In the genomic region with DNA sequence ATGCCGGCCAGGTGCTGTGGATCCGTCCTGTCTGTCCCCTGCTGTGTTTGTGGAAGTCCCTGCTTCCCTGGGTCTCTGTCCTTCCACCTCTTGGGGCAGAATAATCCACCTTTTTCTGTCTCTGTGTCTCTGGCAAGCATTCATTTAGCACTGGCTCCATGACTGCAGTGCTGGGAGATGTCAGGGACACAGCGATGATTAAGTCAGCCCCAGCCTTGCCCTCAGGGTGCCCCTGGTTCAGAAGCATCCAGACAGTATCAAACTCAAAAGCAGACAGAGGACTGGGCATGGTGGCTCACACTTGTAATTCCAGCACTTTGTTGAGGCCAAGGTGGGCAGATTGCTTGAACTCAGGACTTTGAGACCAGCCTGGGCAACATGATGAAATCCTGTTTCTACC, we compare ENCODE assay signal across 32 cellular contexts. TPM values are rescaled to one million over a fixed set of nuclear protein-coding genes. Genes with fewer than 3 reads are reported as not detected.
"Had no signal": no experiment of that assay in that cellular context is flagged by ENCODE, and none has a peak within 500 bp of the region (broad histone marks: within the 10 kb centered on the region; RNA-seq: fewer than 3 reads in every experiment).

No MANE protein-coding gene starts in this region.

- H3K4me3 ChIP-seq: body of pancreas, cardiac muscle cell, colonic mucosa, gastrocnemius medialis, heart left ventricle had no signal

- H3K27ac ChIP-seq: body of pancreas, cardiac muscle cell, colonic mucosa, gastrocnemius medialis, heart left ventricle had no signal

- H3K9me3 ChIP-seq: body of pancreas, colonic mucosa, gastrocnemius medialis, heart left ventricle had no signal

- H3K27me3 ChIP-seq: body of pancreas, cardiac muscle cell, colonic mucosa, gastrocnemius medialis, heart left ventricle had no signal

- ATAC-seq: activated CD4-positive, alpha-beta T cell treated with anti-CD3 and anti-CD28 coated beads for 36 hours; activated naive CD4-positive, alpha-beta T cell treated with anti-CD3 and anti-CD28 coated beads, Interleukin-2, amount 50 U/mL, for 72 hours; activated T-cell treated with anti-CD3 and anti-CD28 coated beads, Interleukin-2, amount 50 U/mL, for 72 hours; body of pancreas; esophagus mucosa; gastrocnemius medialis; heart left ventricle had no signal

- DNase-seq: activated CD4-positive, alpha-beta memory T cell treated with anti-CD3 and anti-CD28 coated beads for 36 hours; activated CD4-positive, alpha-beta T cell treated with anti-CD3 and anti-CD28 coated beads for 36 hours; activated CD4-positive, alpha-beta T cell treated with anti-CD3 and anti-CD28 coated beads, Interleukin-2, amount 10 ng/mL, durations not matched to agents 24 days and 14 days; activated CD4-positive, CD25-positive, alpha-beta regulatory T cell; activated CD4-positive, CD25-positive, alpha-beta regulatory T cell treated with anti-CD3 and anti-CD28 coated beads, Interleukin-2, amount 50 U/mL, for 72 hours; activated CD8-positive, alpha-beta memory T cell treated with anti-CD3 and anti-CD28 coated beads, Interleukin-2, amount 50 U/mL, for 48 hours; activated gamma-delta T cell; activated naive CD4-positive, alpha-beta T cell; activated naive CD4-positive, alpha-beta T cell treated with anti-CD3 and anti-CD28 coated beads, Interleukin-2, amount 10 ng/mL, durations not matched to agents 7 days and 5 days; activated naive CD8-positive, alpha-beta T cell treated with anti-CD3 and anti-CD28 coated beads, Interleukin-2, amount 10 ng/mL, durations not matched to agents 7 days and 5 days; activated T-cell treated with anti-CD3 and anti-CD28 coated beads for 4 hours; activated T-cell treated with anti-CD3 and anti-CD28 coated beads, Interleukin-2, amount 50 U/mL, for 24 hours; activated T-cell treated with anti-CD3 and anti-CD28 coated beads, Interleukin-2, amount 50 U/mL, for 72 hours; amniotic stem cell; anterior cingulate cortex; body of pancreas; central memory CD4-positive, alpha-beta T cell; cerebellar nuclear complex; colonic mucosa; effector CD8-positive, alpha-beta T cell; foreskin fibroblast; gastrocnemius medialis; glutamatergic neuron; heart left ventricle; T-helper 2 cell had no signal

- H3K4me1 ChIP-seq: body of pancreas, colonic mucosa, gastrocnemius medialis, heart left ventricle had no signal

- H3K36me3 ChIP-seq: cardiac muscle cell, colonic mucosa, gastrocnemius medialis, heart left ventricle had no signal

- FAIRE-seq: endometrium, endothelial cell of umbilical vein had no signal

RNA-seq across cellular contexts. Expression of a gene that starts 1.5 kb away (rescaled TPM):
- total RNA-seq: activated CD4-positive, alpha-beta memory T cell treated with anti-CD3 and anti-CD28 coated beads for 36 hours; activated CD4-positive, alpha-beta T cell treated with anti-CD3 and anti-CD28 coated beads, Interleukin-2, amount 10 ng/mL, durations not matched to agents 24 days and 14 days; activated naive CD4-positive, alpha-beta T cell treated with anti-CD3 and anti-CD28 coated beads, Interleukin-2, amount 50 U/mL, for 72 hours; body of pancreas; colonic mucosa; endothelial cell of umbilical vein; epithelial cell of proximal tubule; esophagus mucosa; T-helper 1 cell treated with Interleukin-12 subunit alpha and Interleukin-12 subunit beta and Interleukin-4 antibody, amounts not matched to agents 30 ng/mL and 1 ng/mL, for 36 hours had no signal
